In genomic region chr15:63048115-63048985, GRCh38 we compare ENCODE assay signal across 1 cellular context.
TF ChIP-seq lines count a peak whose summit lies in the region.

No MANE protein-coding gene starts in this region.

TF ChIP-seq in K562, 482 proteins besides CTCF, POLR2A, EP300 and RAD21 (continued from another document and continues in another):
- TF ChIP-seq AFF1 (IDR thresholded peaks at IDR 0.05; ENCODE audit: low read depth in 1 of 2, partially characterized antibody in 2 of 2): no peak
- no peak for TF ChIP-seq PRMT5 (CRISPR knock-in tag; IDR thresholded peaks at IDR 0.05)
- TF ChIP-seq TRIM24 (IDR thresholded peaks at IDR 0.05): no peak
- TF ChIP-seq ZNF639 (CRISPR knock-in tag; conservative IDR thresholded peaks at IDR 0.05 in 1 of 2, IDR thresholded peaks at IDR 0.05 in 1 of 2): no peak
- peak; percentile 97 for TF ChIP-seq CTBP1 (IDR thresholded peaks at IDR 0.05; ENCODE audit: borderline replicate concordance)
- TF ChIP-seq ZNF583 (CRISPR knock-in tag; IDR thresholded peaks at IDR 0.05): no peak
- TF ChIP-seq ZEB2 (IDR thresholded peaks at IDR 0.05): peak; percentile 83
- peak in 1 of 2 experiments; percentile 35 for TF ChIP-seq E2F6 (IDR thresholded peaks at IDR 0.05; ENCODE audit: borderline replicate concordance in 1 of 2, extremely low read depth in 1 of 2, insufficient read depth in 1 of 2, insufficient read length in 1 of 2, low read depth in 1 of 2, low read length in 1 of 2, poor library complexity in 1 of 2, severe bottlenecking in 1 of 2)
- no peak for TF ChIP-seq BDP1 (IDR thresholded peaks at IDR 0.05; ENCODE audit: insufficient read depth, insufficient read length)
- no peak; the same call in 1 of the 2 replicates for TF ChIP-seq RNF2 (IDR thresholded peaks at IDR 0.05)
- TF ChIP-seq FOXA1 (IDR thresholded peaks at IDR 0.05; ENCODE audit: borderline replicate concordance): no peak
- no peak for TF ChIP-seq HES1 (IDR thresholded peaks at IDR 0.05; ENCODE audit: low read depth)
- TF ChIP-seq CXXC5 (CRISPR knock-in tag; IDR thresholded peaks at IDR 0.05): peak; percentile 94
- peak; percentile 47; the same call in 1 of the 2 replicates for TF ChIP-seq MYC (IDR thresholded peaks at IDR 0.05; ENCODE audit: low read depth, low read length)
- TF ChIP-seq MYC (CRISPR knock-in tag; IDR thresholded peaks at IDR 0.05; ENCODE audit: borderline replicate concordance, low read depth): no peak
- 0 out of 2 replicates have a peak, but pooled peaks have one; percentile 71 for TF ChIP-seq SIN3B (IDR thresholded peaks at IDR 0.05; ENCODE audit: low read depth)
- TF ChIP-seq LARP7 (IDR thresholded peaks at IDR 0.05): no peak
- TF ChIP-seq XRCC4 (IDR thresholded peaks at IDR 0.05; ENCODE audit: extremely low read depth, insufficient read depth, insufficient read length): no peak
- TF ChIP-seq CEBPZ (IDR thresholded peaks at IDR 0.05; ENCODE audit: borderline replicate concordance, low read depth, low read length): no peak
- peak; percentile 51 for TF ChIP-seq TFAP4 (CRISPR knock-in tag; IDR thresholded peaks at IDR 0.05; ENCODE audit: borderline replicate concordance)
- TF ChIP-seq MYBL2 (IDR thresholded peaks at IDR 0.05; ENCODE audit: low read depth): no peak
- TF ChIP-seq MYBL2 (CRISPR knock-in tag; IDR thresholded peaks at IDR 0.05; ENCODE audit: borderline replicate concordance): no peak
- TF ChIP-seq ZNF274 (IDR thresholded peaks at IDR 0.05; ENCODE audit: borderline replicate concordance, low read depth, low read length): no peak
- no peak for TF ChIP-seq HDAC6 (IDR thresholded peaks at IDR 0.05; ENCODE audit: low read depth, low read length)
- TF ChIP-seq SNRNP70 (optimal IDR thresholded peaks at IDR 0.05; ENCODE audit: low read depth, low read length): no peak
- TF ChIP-seq HMGXB4 (CRISPR knock-in tag; IDR thresholded peaks at IDR 0.05): peak; percentile 83; the same call in 1 of the 2 replicates
- TF ChIP-seq IRF2 (CRISPR knock-in tag; IDR thresholded peaks at IDR 0.05): peak; percentile 12; the same call in 1 of the 2 replicates
- TF ChIP-seq NR1H2 (CRISPR knock-in tag; IDR thresholded peaks at IDR 0.05): no peak
- TF ChIP-seq LEF1 (IDR thresholded peaks at IDR 0.05): no peak
- TF ChIP-seq NR2C1 (IDR thresholded peaks at IDR 0.05): no peak
- TF ChIP-seq NR2C1 (tag; IDR thresholded peaks at IDR 0.05): peak; percentile 61; the same call in 1 of the 2 replicates
- TF ChIP-seq ZNF436 (CRISPR knock-in tag; IDR thresholded peaks at IDR 0.05): no peak
- TF ChIP-seq MTA1 (IDR thresholded peaks at IDR 0.05; ENCODE audit: borderline replicate concordance): no peak
- TF ChIP-seq GTF3C2 (IDR thresholded peaks at IDR 0.05; ENCODE audit: borderline replicate concordance, extremely low read depth, insufficient read length): peak; percentile 15
- peak; percentile 24 for TF ChIP-seq SAP30 (IDR thresholded peaks at IDR 0.05; ENCODE audit: borderline replicate concordance, insufficient read depth, low read depth, low read length, poor library complexity, severe bottlenecking)
- TF ChIP-seq TAF7 (tag; IDR thresholded peaks at IDR 0.05): no peak
- TF ChIP-seq ZNF282 (CRISPR knock-in tag; IDR thresholded peaks at IDR 0.05): peak; percentile 75; the same call in 1 of the 2 replicates
- TF ChIP-seq PBX2 (CRISPR knock-in tag; IDR thresholded peaks at IDR 0.05; ENCODE audit: low read depth): no peak
- TF ChIP-seq PBX2 (tag; conservative IDR thresholded peaks at IDR 0.05; ENCODE audit: low read depth): no peak
- TF ChIP-seq ZFX (CRISPR knock-in tag; IDR thresholded peaks at IDR 0.05): peak; percentile 74
- peak; percentile 83; the same call in 1 of the 2 replicates for TF ChIP-seq ZBTB9 (CRISPR knock-in tag; IDR thresholded peaks at IDR 0.05)
- no peak for TF ChIP-seq MTF1 (CRISPR knock-in tag; IDR thresholded peaks at IDR 0.05; ENCODE audit: borderline replicate concordance)
- no peak for TF ChIP-seq ZZZ3 (IDR thresholded peaks at IDR 0.05)
- no peak for TF ChIP-seq KDM1A (IDR thresholded peaks at IDR 0.05)
